Comparison of ENCODE assay signal across 28 cellular contexts in genomic region chr2:206445948-206446347, GRCh38. TPM values are rescaled to one million over a fixed set of nuclear protein-coding genes. Genes with fewer than 3 reads are reported as not detected.
DNase-seq lines count a peak whose midpoint lies in the region; ATAC-seq, FAIRE-seq and TF ChIP-seq lines count a peak whose summit lies in the region.
"Had no signal": no experiment of that assay in that cellular context is flagged by ENCODE, and none has a peak within 500 bp of the region (broad histone marks: within the 10 kb centered on the region; RNA-seq: fewer than 3 reads in every experiment).

No MANE protein-coding gene starts in this region.

- ATAC-seq in HG02798 (IDR thresholded peaks at IDR 0.05; ENCODE audit: poor library complexity, unreplicated experiment) (peak; percentile 36), GM21360 (IDR thresholded peaks at IDR 0.05; ENCODE audit: unreplicated experiment) (no peak)
- ATAC-seq: A549, K562 had no signal

- peak overlapping the region; percentile 76 for H3K4me3 ChIP-seq in parathyroid adenoma (ENCODE audit: low read depth, low read length)
- no peak overlapping the region for H3K4me3 ChIP-seq in H7 (ENCODE audit: insufficient read depth, low read depth, low read length)
- H3K4me3 ChIP-seq: A549; BLaER1 treated with 17β-estradiol and CSF1 and Interleukin-3, amounts not matched to agents 10 nM and 100 nM; K562; PC-9 had no signal

- H3K9me3 ChIP-seq in parathyroid adenoma (ENCODE audit: control insufficient read depth, low read length) = no peaks in the 10 kb centered on the region
- H3K9me3 ChIP-seq: A549; BLaER1 treated with 17β-estradiol and CSF1 and Interleukin-3, amounts not matched to agents 10 nM and 100 nM had no signal

- H3K27me3 Mint-ChIP-seq in brain = no peaks in the 10 kb centered on the region

- TF ChIP-seq POLR2A in GM12892 (IDR thresholded peaks at IDR 0.05; ENCODE audit: low read depth, low read length) = no peak

- H3K36me3 ChIP-seq in parathyroid adenoma (ENCODE audit: control insufficient read depth, insufficient read depth, low read length) (no peaks in the 10 kb centered on the region), H7 (replicated peaks; ENCODE audit: control insufficient read depth, insufficient read depth, low read length) (no peaks in the 10 kb centered on the region)
- H3K36me3 ChIP-seq: BLaER1 treated with 17β-estradiol and CSF1 and Interleukin-3, amounts not matched to agents 10 nM and 100 nM had no signal

- H3K4me3 Mint-ChIP-seq in brain = peak overlapping the region; percentile 92 to 97 (median 94)
- H3K4me3 Mint-ChIP-seq: CD4-positive, alpha-beta T cell had no signal

- peaks cover 55% of the 10 kb centered on the region for H3K4me1 Mint-ChIP-seq in brain

- peak overlapping the region; percentile 64 for H3K4me2 ChIP-seq in parathyroid adenoma (ENCODE audit: low read length)
- H3K4me2 ChIP-seq: BLaER1 treated with 17β-estradiol and CSF1 and Interleukin-3, amounts not matched to agents 10 nM and 100 nM had no signal

- H3K4me1 ChIP-seq in parathyroid adenoma = peaks cover 19% of the 10 kb centered on the region

- peak overlapping the region in 2 of 5 experiments; percentile 34 to 84 for H3K27ac Mint-ChIP-seq in brain
- H3K27ac Mint-ChIP-seq: CD4-positive, alpha-beta T cell; H9 had no signal

- TF ChIP-seq CTCF in brain (conservative IDR thresholded peaks at IDR 0.05) = no peak
- TF ChIP-seq CTCF in parathyroid adenoma (IDR thresholded peaks at IDR 0.05) = no peak

- no peak overlapping the region for H3K9ac ChIP-seq in parathyroid adenoma
- H3K9ac ChIP-seq: BLaER1 treated with 17β-estradiol and CSF1 and Interleukin-3, amounts not matched to agents 10 nM and 100 nM had no signal

- H3K27me3 ChIP-seq in parathyroid adenoma (ENCODE audit: control insufficient read depth, insufficient read depth, low read length) (no peaks in the 10 kb centered on the region), H7 (ENCODE audit: control insufficient read depth, insufficient read depth, low read length) (peaks cover 24% of the 10 kb centered on the region)

- H3K36me3 Mint-ChIP-seq in brain = peaks cover 13% of the 10 kb centered on the region

- H3K27ac ChIP-seq in parathyroid adenoma = no peak overlapping the region
- H3K27ac ChIP-seq: A549; BLaER1 treated with 17β-estradiol and CSF1 and Interleukin-3, amounts not matched to agents 10 nM and 100 nM had no signal

- H3K79me2 ChIP-seq in parathyroid adenoma = peaks cover 30% of the 10 kb centered on the region

- peak; percentile 42 for FAIRE-seq in GM12892 (lab: Jason Lieb, UNC)
- FAIRE-seq: A549, G401.6, GM12891, HTR-8/SVneo, K562 had no signal

- H3K9me3 Mint-ChIP-seq in brain = no peaks in the 10 kb centered on the region
- H3K9me3 Mint-ChIP-seq: CD4-positive, alpha-beta T cell; H9 had no signal

- no peak overlapping the region for H2AFZ ChIP-seq in parathyroid adenoma
- H2AFZ ChIP-seq: PC-9 had no signal

- DNase-seq in GM12892 (ENCODE audit: insufficient read length) (no peak), H7 (no peak), NCI-H1092 treated with DMSO at 0.1 percent for 48 hours (lab: John Stamatoyannopoulos, UW) (no peak)
- DNase-seq in activated naive CD4-positive, alpha-beta T cell (lab: John Stamatoyannopoulos, UW) = no peak
- DNase-seq: AML-193; CD4-positive, alpha-beta T cell; H9; Kasumi-1; MV-4-11; NCI-H1105 treated with DMSO at 0.1 percent for 48 hours; NCI-H146; NCI-H1930; NCI-H2107; NCI-H524; NCI-H748 treated with DMSO at 0.1 percent for 48 hours; Right ventricle myocardium superior; T-helper 1 cell had no signal

RNA-seq across cellular contexts. Expression of gene ADAM23, which starts 2.6 kb away (rescaled TPM):
- polyA plus RNA-seq in GM12892 (2012; ENCODE audit: missing spikeins) = 23.2 TPM
- polyA plus RNA-seq in brain (ENCODE audit: insufficient read depth, low read depth, low replicate concordance) = 6.0 TPM
- 5.8 and 6.1 TPM in 2 replicates for total RNA-seq in H7 (2014; rRNA removed; shearing (Covaris generic))
- polyA plus RNA-seq: K562 had no signal
